In the genomic region with DNA sequence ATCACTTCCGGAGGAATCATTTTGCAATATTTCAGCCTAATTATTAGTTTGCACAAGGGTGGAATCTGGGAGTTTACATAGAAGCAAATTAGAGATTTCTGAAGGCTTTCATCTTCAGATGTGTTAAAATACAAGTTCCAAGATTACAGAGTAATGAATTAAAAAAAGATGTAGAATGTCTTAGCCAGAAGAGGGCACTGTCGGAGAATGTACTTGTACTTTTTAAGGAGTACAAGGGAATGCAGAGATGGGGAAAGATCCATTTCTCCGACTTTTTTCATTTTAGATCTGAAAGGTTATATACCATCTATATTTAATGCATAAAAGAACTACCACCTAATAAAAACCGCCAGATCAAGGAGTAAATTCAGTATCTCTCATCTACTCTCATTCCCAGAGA, we compare ENCODE assay signal across 10 cellular contexts. TPM values are rescaled to one million over a fixed set of nuclear protein-coding genes. Genes with fewer than 3 reads are reported as not detected.
DNase-seq lines count a peak whose midpoint lies in the region; ATAC-seq and TF ChIP-seq lines count a peak whose summit lies in the region.
"Had no signal": no experiment of that assay in that cellular context is flagged by ENCODE, and none has a peak within 500 bp of the region (broad histone marks: within the 10 kb centered on the region; RNA-seq: fewer than 3 reads in every experiment).

No MANE protein-coding gene starts in this region.

- no peaks in the 10 kb centered on the region for H3K27me3 Mint-ChIP-seq in naive B cell
- no peaks in the 10 kb centered on the region for H3K27me3 Mint-ChIP-seq in T-helper 2 cell treated with Interferon-gamma antibody and Interleukin-4, amounts not matched to agents 5 μg/mL and 100 μg/mL, for 36 hours (ENCODE audit: low read depth)
- H3K27me3 Mint-ChIP-seq in naive thymus-derived CD8-positive, alpha-beta T cell = no peaks in the 10 kb centered on the region

- DNase-seq in DMS114 treated with DMSO at 0.1 percent for 48 hours (lab: John Stamatoyannopoulos, UW; ENCODE audit: unreplicated experiment) (peak; percentile 44), brain microvascular endothelial cell (no peak), naive B cell (no peak), NCI-H345 (lab: John Stamatoyannopoulos, UW) (no peak), islet precursor cell (no peak)
- DNase-seq in T-helper 2 cell treated with Interferon-gamma antibody and Interleukin-4, amounts not matched to agents 5 μg/mL and 100 μg/mL, for 36 hours (ENCODE audit: low spot score) = no peak
- DNase-seq in naive thymus-derived CD8-positive, alpha-beta T cell = no peak

- H3K27ac ChIP-seq in HUES6 (ENCODE audit: low read depth, low read length) (0 out of 2 replicates have a peak overlapping the region, but pooled peaks have one; percentile 40), brain microvascular endothelial cell (no peak overlapping the region)
- H3K27ac ChIP-seq: SJCRH30 had no signal

- in situ Hi-C loops in brain microvascular endothelial cell (cut with HindIII; ENCODE audit: low pct_ligation_motif_present, low sequenced_read_pairs) = no loop called here

- peak overlapping the region in 4 of 6 donors; percentile 5 to 79 (median 38) for H3K27ac Mint-ChIP-seq in naive B cell
- no peak overlapping the region for H3K27ac Mint-ChIP-seq in T-helper 2 cell treated with Interferon-gamma antibody and Interleukin-4, amounts not matched to agents 5 μg/mL and 100 μg/mL, for 36 hours
- H3K27ac Mint-ChIP-seq in naive thymus-derived CD8-positive, alpha-beta T cell = peak overlapping the region in 2 of 10 donors; percentile 14 to 30

- H3K4me1 Mint-ChIP-seq in naive B cell = no peaks in the 10 kb centered on the region
- H3K4me1 Mint-ChIP-seq in T-helper 2 cell treated with Interferon-gamma antibody and Interleukin-4, amounts not matched to agents 5 μg/mL and 100 μg/mL, for 36 hours (ENCODE audit: low read depth) = peaks cover 1% of the 10 kb centered on the region
- H3K4me1 Mint-ChIP-seq in naive thymus-derived CD8-positive, alpha-beta T cell = peaks cover 0 to 6% (median under 1%) of the 10 kb centered on the region in 4 donors

- H3K4me1 ChIP-seq in HUES6 (ENCODE audit: control insufficient read depth, insufficient read depth, low read length) = no peaks in the 10 kb centered on the region
- H3K4me1 ChIP-seq: SJCRH30 had no signal

- H3K36me3 ChIP-seq in HUES6 (ENCODE audit: control insufficient read depth, insufficient read depth, low read length) = peaks cover 88% of the 10 kb centered on the region
- H3K36me3 ChIP-seq in brain microvascular endothelial cell (replicated peaks) = peaks cover 23% of the 10 kb centered on the region

- peak; percentile 40 for TF ChIP-seq CTCF in brain microvascular endothelial cell (IDR thresholded peaks at IDR 0.05; ENCODE audit: low read depth, low read length, missing control alignments)

- no peak for ATAC-seq in naive B cell (ENCODE audit: low read depth in 2 of 2)
- ATAC-seq in naive thymus-derived CD8-positive, alpha-beta T cell = no peak
- ATAC-seq: mucosa of descending colon had no signal

- no peaks in the 10 kb centered on the region for H3K9me3 ChIP-seq in HUES6 (ENCODE audit: control insufficient read depth, insufficient read depth, low read depth, low read length)
- H3K9me3 ChIP-seq: mucosa of descending colon, SJCRH30 had no signal

- POLR2A ChIA-PET in naive thymus-derived CD8-positive, alpha-beta T cell (lab: Charles Lee) = no interaction called here

- H3K36me3 Mint-ChIP-seq in naive B cell = peaks cover 16 to 19% of the 10 kb centered on the region in 2 donors
- H3K36me3 Mint-ChIP-seq in T-helper 2 cell treated with Interferon-gamma antibody and Interleukin-4, amounts not matched to agents 5 μg/mL and 100 μg/mL, for 36 hours (ENCODE audit: low read depth) = peaks cover 31% of the 10 kb centered on the region
- peaks cover 6 to 87% (median 17%) of the 10 kb centered on the region in 3 donors for H3K36me3 Mint-ChIP-seq in naive thymus-derived CD8-positive, alpha-beta T cell

- H3K27me3 ChIP-seq in HUES6 (ENCODE audit: control insufficient read depth, insufficient read depth, low read length) (no peaks in the 10 kb centered on the region), brain microvascular endothelial cell (replicated peaks) (no peaks in the 10 kb centered on the region)
- H3K27me3 ChIP-seq: SJCRH30 had no signal

- H3K4me3 ChIP-seq in HUES6 (ENCODE audit: low read depth, low read length) (no peak overlapping the region), brain microvascular endothelial cell (ENCODE audit: low read depth, low read length) (no peak overlapping the region)
- H3K4me3 ChIP-seq: mucosa of descending colon, SJCRH30 had no signal

- H3K4me3 Mint-ChIP-seq in naive B cell = no peak overlapping the region
- H3K4me3 Mint-ChIP-seq in T-helper 2 cell treated with Interferon-gamma antibody and Interleukin-4, amounts not matched to agents 5 μg/mL and 100 μg/mL, for 36 hours = no peak overlapping the region
- H3K4me3 Mint-ChIP-seq in naive thymus-derived CD8-positive, alpha-beta T cell = no peak overlapping the region

- no peaks in the 10 kb centered on the region for H3K9me3 Mint-ChIP-seq in naive B cell
- H3K9me3 Mint-ChIP-seq in T-helper 2 cell treated with Interferon-gamma antibody and Interleukin-4, amounts not matched to agents 5 μg/mL and 100 μg/mL, for 36 hours = no peaks in the 10 kb centered on the region
- H3K9me3 Mint-ChIP-seq in naive thymus-derived CD8-positive, alpha-beta T cell = no peaks in the 10 kb centered on the region

- no peak overlapping the region for H3K9ac ChIP-seq in HUES6 (ENCODE audit: low read length)

RNA-seq across cellular contexts. Expression of gene WDR5B, which starts 43.1 kb away (rescaled TPM):
- polyA plus RNA-seq in naive B cell (ENCODE audit: low read depth in 6 of 6) = 1 to 10 TPM in 5 of 6 donors, not detected in 1; 1.8 to 3.1 (median 2.6) TPM
- 10 to 100 TPM; 12.3 to 12.7 TPM for total RNA-seq in naive thymus-derived CD8-positive, alpha-beta T cell
- polyA plus RNA-seq in naive thymus-derived CD8-positive, alpha-beta T cell = 1 to 10 TPM; 1.2 to 2.2 (median 1.7) TPM

RNA-seq across cellular contexts. Expression of gene KPNA1, which starts 55.7 kb away (rescaled TPM):
- 10 to 100 TPM; 31.5 to 44.1 (median 34.5) TPM for polyA plus RNA-seq in naive B cell (ENCODE audit: low read depth in 6 of 6)
- 10 to 100 TPM; 74.2 to 78.2 TPM for total RNA-seq in naive thymus-derived CD8-positive, alpha-beta T cell
- 10 to 100 TPM; 36.9 to 49.5 (median 41.7) TPM for polyA plus RNA-seq in naive thymus-derived CD8-positive, alpha-beta T cell
